2 cellular contexts compared by ENCODE assay signal in the genomic region with DNA sequence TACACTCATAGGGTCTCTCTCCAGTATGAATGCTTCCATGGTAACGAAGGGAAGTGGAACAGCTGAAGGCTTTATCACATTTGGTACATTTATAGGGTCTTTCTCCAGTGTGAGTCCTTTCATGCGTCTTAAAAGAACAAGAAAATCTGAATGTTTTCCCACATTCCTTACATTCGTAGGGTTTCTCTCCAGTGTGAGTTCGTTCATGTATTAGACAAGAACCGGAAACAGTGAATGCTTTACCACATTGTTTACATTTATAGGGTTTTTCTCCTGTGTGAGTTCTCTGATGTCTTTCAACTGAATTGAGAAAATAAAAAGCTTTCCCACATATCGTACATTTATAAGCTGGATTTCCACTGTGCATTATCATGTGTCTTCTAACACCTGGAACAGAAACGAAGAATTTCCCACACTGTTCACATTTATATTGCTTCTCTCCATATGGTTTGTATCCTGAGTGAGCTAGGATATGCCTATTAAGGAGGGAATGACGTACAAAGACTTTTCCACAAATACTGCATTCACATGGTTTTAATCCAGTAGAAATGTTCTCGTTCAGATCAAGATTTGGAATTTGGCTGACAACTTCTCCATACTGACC.
A peak's percentile ranks its signal among the peaks of the same experiment; 100 is the strongest.
TF ChIP-seq lines count a peak whose summit lies in the region.

No MANE protein-coding gene starts in this region.

TF ChIP-seq in HEK293, 187 proteins besides CTCF, POLR2A, EP300 and RAD21:
- TF ChIP-seq ZNF266 (tag by site-specific recombination; IDR thresholded peaks at IDR 0.05; ENCODE audit: low read depth) = no peak
- no peak for TF ChIP-seq ZNF274 (IDR thresholded peaks at IDR 0.05; ENCODE audit: low read length)
- TF ChIP-seq ZNF274 (tag by site-specific recombination; IDR thresholded peaks at IDR 0.05; ENCODE audit: borderline replicate concordance) = 0 out of 2 replicates have a peak, but pooled peaks have one; percentile 49
- TF ChIP-seq SETDB1 (IDR thresholded peaks at IDR 0.05; ENCODE audit: insufficient read length, low read length) = peak; percentile 88

TF ChIP-seq in K562, 482 proteins besides CTCF, POLR2A, EP300 and RAD21:
- TF ChIP-seq ZNF41 (CRISPR knock-in tag; conservative IDR thresholded peaks at IDR 0.05) = no peak
- no peak for TF ChIP-seq NR4A1 (CRISPR knock-in tag; IDR thresholded peaks at IDR 0.05)
- TF ChIP-seq NR4A1 (tag; IDR thresholded peaks at IDR 0.05) = no peak
- TF ChIP-seq HMGN3 (IDR thresholded peaks at IDR 0.05; ENCODE audit: borderline replicate concordance, extremely low read depth, insufficient read length, low read depth, low read length) = no peak
- 0 out of 2 replicates have a peak, but pooled peaks have one; percentile 1 for TF ChIP-seq FOXJ2 (tag; IDR thresholded peaks at IDR 0.05)
- peak; percentile 90 for TF ChIP-seq ZNF75A (CRISPR knock-in tag; IDR thresholded peaks at IDR 0.05)
- TF ChIP-seq ZNF445 (CRISPR knock-in tag; IDR thresholded peaks at IDR 0.05; ENCODE audit: low read depth) = no peak
- no peak for TF ChIP-seq JUND (IDR thresholded peaks at IDR 0.05; ENCODE audit: borderline replicate concordance, low read depth, low read length)
- no peak for TF ChIP-seq JUND (tag; IDR thresholded peaks at IDR 0.05; ENCODE audit: borderline replicate concordance, low read depth, low read length)
- no peak for TF ChIP-seq HIVEP1 (CRISPR knock-in tag; IDR thresholded peaks at IDR 0.05)
- peak in 1 of 2 experiments; percentile 75; a peak in 1 of 3 replicates for TF ChIP-seq CBX3 (IDR thresholded peaks at IDR 0.05; ENCODE audit: borderline replicate concordance in 1 of 2, low read length in 2 of 2)
- TF ChIP-seq, protein P1, sequence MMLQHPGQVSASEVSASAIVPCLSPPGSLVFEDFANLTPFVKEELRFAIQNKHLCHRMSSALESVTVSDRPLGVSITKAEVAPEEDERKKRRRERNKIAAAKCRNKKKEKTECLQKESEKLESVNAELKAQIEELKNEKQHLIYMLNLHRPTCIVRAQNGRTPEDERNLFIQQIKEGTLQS (IDR thresholded peaks at IDR 0.05) = no peak
- TF ChIP-seq, protein P1 (CRISPR knock-in tag; conservative IDR thresholded peaks at IDR 0.05) = no peak
- TF ChIP-seq ZNF274 (IDR thresholded peaks at IDR 0.05; ENCODE audit: borderline replicate concordance, low read depth, low read length) = peak; percentile 99
- TF ChIP-seq NR2C2 (CRISPR knock-in tag; IDR thresholded peaks at IDR 0.05) = no peak
- no peak for TF ChIP-seq NR2C2 (tag; IDR thresholded peaks at IDR 0.05)
- TF ChIP-seq FOXK2 (conservative IDR thresholded peaks at IDR 0.05 in 1 of 2, IDR thresholded peaks at IDR 0.05 in 1 of 2; ENCODE audit: low read depth in 2 of 2) = no peak
- TF ChIP-seq TAF15 (IDR thresholded peaks at IDR 0.05; ENCODE audit: low read depth, low read length) = no peak
- no peak for TF ChIP-seq THRAP3 (IDR thresholded peaks at IDR 0.05; ENCODE audit: borderline replicate concordance)
